10 cellular contexts compared by ENCODE assay signal in genomic region chr18:12989397-12990127, GRCh38. TPM values are rescaled to one million over a fixed set of nuclear protein-coding genes. Genes with fewer than 3 reads are reported as not detected.
DNase-seq lines count a peak whose midpoint lies in the region; ATAC-seq and TF ChIP-seq lines count a peak whose summit lies in the region.
"Had no signal": no experiment of that assay in that cellular context is flagged by ENCODE, and none has a peak within 500 bp of the region (broad histone marks: within the 10 kb centered on the region; RNA-seq: fewer than 3 reads in every experiment).

No MANE protein-coding gene starts in this region.

- H3K4me3 ChIP-seq in cardiac muscle cell (no peak overlapping the region), RWPE2 (ENCODE audit: severe bottlenecking) (no peak overlapping the region), hepatocyte (no peak overlapping the region), dorsolateral prefrontal cortex (no peak overlapping the region)

- H3K4me2 ChIP-seq in hepatocyte, result peak overlapping the region; percentile 75

- peaks cover 26% of the 10 kb centered on the region for H3K79me2 ChIP-seq in hepatocyte

- H3K4me1 Mint-ChIP-seq in stimulated activated naive CD8-positive, alpha-beta T cell treated with anti-CD3 and anti-CD28 coated beads, Interleukin-15, amount 100 ng/mL, for 72 hours, result peaks cover 24% of the 10 kb centered on the region

- H3K9me2 ChIP-seq in hepatocyte (replicated peaks; ENCODE audit: insufficient read depth), result no peaks in the 10 kb centered on the region

- DNase-seq in cardiac muscle cell (ENCODE audit: low read depth in 1 of 2, low spot score in 1 of 2) (no peak), cardiac septum (ENCODE audit: low spot score) (no peak), RWPE2 (ENCODE audit: low spot score) (no peak), hepatocyte (ENCODE audit: low spot score) (no peak), dorsolateral prefrontal cortex (no peak)
- no peak for DNase-seq in stimulated activated naive CD8-positive, alpha-beta T cell treated with anti-CD3 and anti-CD28 coated beads, Interleukin-15, amount 100 ng/mL, for 72 hours
- DNase-seq: NCI-H1417 treated with DMSO at 0.1 percent for 48 hours, trophoblast cell had no signal

- no peaks in the 10 kb centered on the region for H3K9me3 ChIP-seq in cardiac muscle cell (ENCODE audit: low read depth)
- no peaks in the 10 kb centered on the region for H3K9me3 ChIP-seq in RWPE2 (ENCODE audit: severe bottlenecking)
- no peaks in the 10 kb centered on the region for H3K9me3 ChIP-seq in hepatocyte (ENCODE audit: low read depth)

- no peak for ATAC-seq in RWPE2 (ENCODE audit: low read depth)
- no peak for ATAC-seq in stimulated activated naive CD8-positive, alpha-beta T cell treated with anti-CD3 and anti-CD28 coated beads, Interleukin-15, amount 100 ng/mL, for 72 hours
- no peak for ATAC-seq in HG02642 (IDR thresholded peaks at IDR 0.05; ENCODE audit: poor library complexity, unreplicated experiment)
- ATAC-seq in HG02938 (IDR thresholded peaks at IDR 0.05; ENCODE audit: unreplicated experiment), result no peak

- intact Hi-C loops in cardiac septum (cut with DNase I), result loop anchor here (5.0 kb wide), 1 partner anchor 107 kb away; the partner anchor contains the start of gene PTPN2
- intact Hi-C loops in dorsolateral prefrontal cortex (cut with DNase I), result loop anchor here (2.0 to 10.0 kb wide), 4 partner anchors 41 to 643 kb away; partner anchors contain the start of genes SEH1L (in 2 of the 2) and PTPN2 (in 1 of the 2)

- WGBS in hepatocyte (ENCODE audit: low lambda C conversion rate, missing lambda C conversion rate), result 76% methylated on average over 8 of the region's 8 CpGs

- H3K4me1 ChIP-seq in cardiac muscle cell (ENCODE audit: low read depth), result peaks cover 5% of the 10 kb centered on the region
- no peaks in the 10 kb centered on the region for H3K4me1 ChIP-seq in RWPE2 (ENCODE audit: insufficient read depth, poor library complexity, severe bottlenecking)
- H3K4me1 ChIP-seq in hepatocyte (ENCODE audit: insufficient read depth), result peaks cover 10% of the 10 kb centered on the region

- no peaks in the 10 kb centered on the region for H3K27me3 ChIP-seq in cardiac muscle cell
- no peaks in the 10 kb centered on the region for H3K27me3 ChIP-seq in RWPE2 (ENCODE audit: insufficient read depth, poor library complexity, severe bottlenecking)
- no peaks in the 10 kb centered on the region for H3K27me3 ChIP-seq in hepatocyte
- no peaks in the 10 kb centered on the region for H3K27me3 ChIP-seq in dorsolateral prefrontal cortex

- H3K27ac Mint-ChIP-seq in stimulated activated naive CD8-positive, alpha-beta T cell treated with anti-CD3 and anti-CD28 coated beads, Interleukin-15, amount 100 ng/mL, for 72 hours, result peak overlapping the region; percentile 77 to 86

- peaks cover 9% of the 10 kb centered on the region for H4K20me1 ChIP-seq in hepatocyte (ENCODE audit: insufficient read depth, poor library complexity, severe bottlenecking)

- no peak overlapping the region for H2AFZ ChIP-seq in hepatocyte

- TF ChIP-seq CTCF in cardiac muscle cell (IDR thresholded peaks at IDR 0.05; ENCODE audit: low read depth, low read length), result no peak
- no peak for TF ChIP-seq CTCF in RWPE2 (IDR thresholded peaks at IDR 0.05; ENCODE audit: poor library complexity, severe bottlenecking)
- no peak for TF ChIP-seq CTCF in hepatocyte (IDR thresholded peaks at IDR 0.05; ENCODE audit: poor library complexity)
- no peak for TF ChIP-seq CTCF in dorsolateral prefrontal cortex (IDR thresholded peaks at IDR 0.05 in 54 of 56, conservative IDR thresholded peaks at IDR 0.05 in 2 of 56; ENCODE audit: low read depth in 1 of 56, partially characterized antibody in 56 of 56)

- no peaks in the 10 kb centered on the region for H3K27me3 Mint-ChIP-seq in stimulated activated naive CD8-positive, alpha-beta T cell treated with anti-CD3 and anti-CD28 coated beads, Interleukin-15, amount 100 ng/mL, for 72 hours

- peak overlapping the region; percentile 94 for H3K4me3 Mint-ChIP-seq in stimulated activated naive CD8-positive, alpha-beta T cell treated with anti-CD3 and anti-CD28 coated beads, Interleukin-15, amount 100 ng/mL, for 72 hours

- H3K27ac ChIP-seq in cardiac muscle cell (peak overlapping the region; percentile 81), RWPE2 (ENCODE audit: poor library complexity, severe bottlenecking) (peak overlapping the region; percentile 79), hepatocyte (peak overlapping the region; percentile 47), dorsolateral prefrontal cortex (no peak overlapping the region)

- no peaks in the 10 kb centered on the region for H3K9me3 Mint-ChIP-seq in stimulated activated naive CD8-positive, alpha-beta T cell treated with anti-CD3 and anti-CD28 coated beads, Interleukin-15, amount 100 ng/mL, for 72 hours

- H3K36me3 ChIP-seq in cardiac muscle cell, result peaks cover 9% of the 10 kb centered on the region
- peaks cover 13% of the 10 kb centered on the region for H3K36me3 ChIP-seq in RWPE2 (ENCODE audit: low read depth)
- H3K36me3 ChIP-seq in hepatocyte (replicated peaks; ENCODE audit: insufficient read depth, low read depth), result no peaks in the 10 kb centered on the region

RNA-seq across cellular contexts. Expression of gene CEP192, which starts 1.6 kb away (rescaled TPM):
- 14.4 and 26.3 TPM in 2 replicates for total RNA-seq in cardiac muscle cell
- polyA plus RNA-seq in cardiac muscle cell, result 8.4 and 18.1 TPM in 2 replicates
- total RNA-seq in cardiac septum, result 28.5 TPM
- 16.5 and 17.4 TPM in 2 replicates for total RNA-seq in hepatocyte
- 7.9 and 9.8 TPM in 2 replicates for polyA plus RNA-seq in hepatocyte
- 10 to 100 TPM; 31.3 to 63.5 (median 47.2) TPM for total RNA-seq in dorsolateral prefrontal cortex

RNA-seq across cellular contexts. Expression of gene SEH1L, which starts 41.8 kb away (rescaled TPM):
- total RNA-seq in cardiac muscle cell, result 14.0 and 20.9 TPM in 2 replicates
- polyA plus RNA-seq in cardiac muscle cell, result 30.0 and 37.3 TPM in 2 replicates
- total RNA-seq in cardiac septum, result 21.0 TPM
- total RNA-seq in hepatocyte, result 25.8 and 27.7 TPM in 2 replicates
- polyA plus RNA-seq in hepatocyte, result 19.1 and 24.0 TPM in 2 replicates
- total RNA-seq in dorsolateral prefrontal cortex, result 10 to 100 TPM; 28.6 to 78.9 (median 56.1) TPM

Comparison
In these comparisons a context has a peak if more than half of its experiments do, and no peak if none do; other contexts are left out.
1. H3K27ac ChIP-seq: peak in cardiac muscle cell (single experiment), RWPE2 (single experiment) and hepatocyte (single experiment); none in dorsolateral prefrontal cortex (0 of 59).